Comparison of ENCODE assay signal across 16 cellular contexts in the genomic region with DNA sequence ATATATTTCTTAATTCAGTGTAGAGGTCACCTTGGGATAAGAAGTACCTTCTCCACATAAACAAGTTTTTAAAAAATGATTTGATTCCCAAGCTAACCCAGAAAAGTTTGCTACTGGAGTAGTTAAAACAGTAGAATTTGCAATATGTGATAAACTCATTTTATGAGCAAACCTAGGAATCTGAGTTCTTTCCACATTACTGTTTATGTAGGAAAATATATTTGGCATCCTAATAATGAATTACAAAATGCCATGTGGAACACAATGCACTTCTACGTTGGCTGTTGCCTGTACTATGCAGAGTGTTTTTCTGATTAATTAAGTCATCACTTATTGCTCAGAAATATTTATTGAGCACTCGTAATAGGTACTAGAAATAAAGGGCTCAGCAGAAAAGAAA.
"Had no signal": no experiment of that assay in that cellular context is flagged by ENCODE, and none has a peak within 500 bp of the region (broad histone marks: within the 10 kb centered on the region; RNA-seq: fewer than 3 reads in every experiment).

No MANE protein-coding gene starts in this region.

- H3K9me3 ChIP-seq: colonic mucosa had no signal

- H3K4me1 ChIP-seq: colonic mucosa, esophagus squamous epithelium had no signal

- H3K27me3 ChIP-seq: colonic mucosa, esophagus squamous epithelium had no signal

- H3K27ac ChIP-seq: colonic mucosa, esophagus squamous epithelium, VCaP had no signal

- DNase-seq: activated CD4-positive, alpha-beta T cell treated with anti-CD3 and anti-CD28 coated beads for 1 hour; activated CD4-positive, alpha-beta T cell treated with anti-CD3 and anti-CD28 coated beads, Interleukin-2, amount 50 U/mL, for 48 hours; activated naive CD4-positive, alpha-beta T cell treated with anti-CD3 and anti-CD28 coated beads for 36 hours; central memory CD4-positive, alpha-beta T cell; colonic mucosa; esophagus squamous epithelium; islet precursor cell; mucosa of descending colon; naive thymus-derived CD4-positive, alpha-beta T cell; posterior cingulate gyrus; retina; stimulated activated CD4-positive, alpha-beta T cell treated with anti-CD3 and anti-CD28 coated beads, Interleukin-4, amount 100 ng/mL, for 4 hours; stimulated activated naive CD8-positive, alpha-beta T cell treated with anti-CD3 and anti-CD28 coated beads, Interleukin-15, Interleukin-2, amounts not matched to agents 100 U/mL and 50 U/mL, for 24 hours; T1000 had no signal

- H3K4me2 ChIP-seq: smooth muscle cell had no signal

- H3K36me3 ChIP-seq: colonic mucosa, esophagus squamous epithelium had no signal

- H3K4me3 ChIP-seq: colonic mucosa, esophagus squamous epithelium, mucosa of descending colon, smooth muscle cell had no signal
